In genomic region chr13:112747256-112747655, GRCh38 we compare ENCODE assay signal across 25 cellular contexts. TPM values are rescaled to one million over a fixed set of nuclear protein-coding genes. Genes with fewer than 3 reads are reported as not detected.
DNase-seq lines count a peak whose midpoint lies in the region; ATAC-seq and TF ChIP-seq lines count a peak whose summit lies in the region.
"Had no signal": no experiment of that assay in that cellular context is flagged by ENCODE, and none has a peak within 500 bp of the region (broad histone marks: within the 10 kb centered on the region; RNA-seq: fewer than 3 reads in every experiment).

No MANE protein-coding gene starts in this region.

- H3K27ac ChIP-seq in testis = no peak overlapping the region
- H3K27ac ChIP-seq: brain microvascular endothelial cell, foreskin keratinocyte had no signal

- no peak overlapping the region for H3K4me3 Mint-ChIP-seq in central memory CD8-positive, alpha-beta T cell
- H3K4me3 Mint-ChIP-seq: activated naive CD8-positive, alpha-beta T cell treated with anti-CD3 and anti-CD28 coated beads for 36 hours; B cell; natural killer cell had no signal

- H3K27me3 ChIP-seq in testis = no peaks in the 10 kb centered on the region
- H3K27me3 ChIP-seq: brain microvascular endothelial cell, foreskin keratinocyte, upper lobe of left lung had no signal

- ATAC-seq in central memory CD8-positive, alpha-beta T cell (replicated peaks; ENCODE audit: extremely low read depth, poor library complexity, severe bottlenecking) = no peak
- ATAC-seq in HG03460 (IDR thresholded peaks at IDR 0.05; ENCODE audit: unreplicated experiment) (no peak), HG03469 (IDR thresholded peaks at IDR 0.05; ENCODE audit: unreplicated experiment) (no peak)
- ATAC-seq: foreskin keratinocyte, natural killer cell had no signal

- H3K4me1 Mint-ChIP-seq in central memory CD8-positive, alpha-beta T cell = peaks cover 26% of the 10 kb centered on the region
- H3K4me1 Mint-ChIP-seq: activated naive CD8-positive, alpha-beta T cell treated with anti-CD3 and anti-CD28 coated beads for 36 hours had no signal

- WGBS in testis, 2 donors = 54 to 76% methylated on average over 9 of the region's 9 CpGs

- no peak for TF ChIP-seq POLR2A in testis (IDR thresholded peaks at IDR 0.05)

- no peak overlapping the region for H3K4me3 ChIP-seq in testis
- H3K4me3 ChIP-seq: upper lobe of left lung had no signal

- intact Hi-C loops in testis (cut with DNase I; ENCODE audit: low total_unique reads) = no loop called here

- H3K9me3 Mint-ChIP-seq in central memory CD8-positive, alpha-beta T cell = no peaks in the 10 kb centered on the region
- H3K9me3 Mint-ChIP-seq: activated naive CD8-positive, alpha-beta T cell treated with anti-CD3 and anti-CD28 coated beads for 36 hours; natural killer cell had no signal

- no peaks in the 10 kb centered on the region for H3K36me3 Mint-ChIP-seq in central memory CD8-positive, alpha-beta T cell (ENCODE audit: insufficient read depth)
- H3K36me3 Mint-ChIP-seq: natural killer cell had no signal

- H3K4me1 ChIP-seq in testis = peaks cover 8% of the 10 kb centered on the region
- H3K4me1 ChIP-seq: Caco-2 had no signal

- no peaks in the 10 kb centered on the region for H3K9me3 ChIP-seq in testis
- H3K9me3 ChIP-seq: Caco-2, upper lobe of left lung had no signal

- no peaks in the 10 kb centered on the region for H3K36me3 ChIP-seq in testis (ENCODE audit: low read depth, missing control alignments)
- H3K36me3 ChIP-seq: brain microvascular endothelial cell, upper lobe of left lung had no signal

- no peaks in the 10 kb centered on the region for H3K27me3 Mint-ChIP-seq in central memory CD8-positive, alpha-beta T cell
- H3K27me3 Mint-ChIP-seq: activated naive CD8-positive, alpha-beta T cell treated with anti-CD3 and anti-CD28 coated beads for 36 hours; B cell had no signal

- peak overlapping the region; percentile 7 for H3K27ac Mint-ChIP-seq in central memory CD8-positive, alpha-beta T cell (ENCODE audit: low read depth)
- H3K27ac Mint-ChIP-seq: activated naive CD8-positive, alpha-beta T cell treated with anti-CD3 and anti-CD28 coated beads for 36 hours; B cell; natural killer cell had no signal

- TF ChIP-seq CTCF in testis (IDR thresholded peaks at IDR 0.05) = no peak

- DNase-seq in NCI-H1105 treated with DMSO at 0.1 percent for 48 hours (lab: John Stamatoyannopoulos, UW) = peak; percentile 9
- DNase-seq in NCI-H1105 (lab: John Stamatoyannopoulos, UW) = no peak
- no peak for DNase-seq in central memory CD8-positive, alpha-beta T cell (ENCODE audit: low spot score in 2 of 2)
- peak; percentile 66 for DNase-seq in medulla oblongata (ENCODE audit: extremely low spot score)
- peak; percentile 83 for DNase-seq in testis
- no peak for DNase-seq in mesenteric fat pad (ENCODE audit: low spot score)
- DNase-seq: 8988T; activated CD4-positive, alpha-beta T cell treated with anti-CD3 and anti-CD28 coated beads for 1 hour; activated naive CD8-positive, alpha-beta T cell treated with anti-CD3 and anti-CD28 coated beads for 36 hours; brain microvascular endothelial cell; Caco-2; foreskin keratinocyte; kidney; mesenchymal stem cell; natural killer cell; NCI-H1417; NCI-H2107; NCI-H524 treated with DMSO at 0.1 percent for 48 hours; stimulated activated CD4-positive, alpha-beta T cell treated with anti-CD3 and anti-CD28 coated beads, Interleukin-2, amount 100 ng/mL, for 24 hours; stimulated activated naive CD4-positive, alpha-beta T cell; SW 1271; upper lobe of left lung had no signal

RNA-seq across cellular contexts. Expression of gene ATP11A, which starts 57.4 kb away (rescaled TPM):
- total RNA-seq in testis (100 to 1,000 TPM; 112 to 122 TPM), mesenteric fat pad (63.5 TPM)
- 34.4 TPM for polyA plus RNA-seq in testis (ENCODE audit: insufficient read depth, low read depth, low replicate concordance)

Comparison
In these comparisons a context has a peak if more than half of its experiments do, and no peak if none do; other contexts are left out.
1. DNase-seq: peak in NCI-H1105 treated with DMSO at 0.1 percent for 48 hours (single experiment), medulla oblongata (single experiment) and testis (single experiment); none in NCI-H1105 (single experiment), central memory CD8-positive, alpha-beta T cell (0 of 2) and mesenteric fat pad (single experiment).